In genomic region chr12:115312901-115313300, GRCh38 we compare ENCODE assay signal across 1 cellular context.
TF ChIP-seq lines count a peak whose summit lies in the region.

No MANE protein-coding gene starts in this region.

TF ChIP-seq in HepG2, 621 proteins besides CTCF, POLR2A, EP300 and RAD21 (continued from another document and continues in another):
- TF ChIP-seq AHDC1 (CRISPR knock-in tag; IDR thresholded peaks at IDR 0.05; ENCODE audit: borderline replicate concordance) (no peak), ZNF510 (CRISPR knock-in tag; IDR thresholded peaks at IDR 0.05; ENCODE audit: low read depth) (no peak), MEF2D (CRISPR knock-in tag; IDR thresholded peaks at IDR 0.05) (no peak), ZFP1 (CRISPR knock-in tag; IDR thresholded peaks at IDR 0.05) (no peak), FOXP1 (IDR thresholded peaks at IDR 0.05) (no peak), FOXP1 (CRISPR knock-in tag; IDR thresholded peaks at IDR 0.05) (0 out of 2 replicates have a peak, but pooled peaks have one; percentile 21), FOSL2 (CRISPR knock-in tag; IDR thresholded peaks at IDR 0.05) (peak; percentile 31), ZNF251 (CRISPR knock-in tag; IDR thresholded peaks at IDR 0.05) (no peak), E2F1 (CRISPR knock-in tag; IDR thresholded peaks at IDR 0.05) (no peak), PHF20 (CRISPR knock-in tag; IDR thresholded peaks at IDR 0.05) (no peak), PRDM15 (CRISPR knock-in tag; IDR thresholded peaks at IDR 0.05) (no peak), HNRNPLL (IDR thresholded peaks at IDR 0.05; ENCODE audit: low read depth, low read length, poor library complexity, severe bottlenecking) (no peak), ARID5B (CRISPR knock-in tag; IDR thresholded peaks at IDR 0.05) (peak; percentile 69), PBX3 (CRISPR knock-in tag; IDR thresholded peaks at IDR 0.05; ENCODE audit: borderline replicate concordance) (no peak), HDAC1 (CRISPR knock-in tag; IDR thresholded peaks at IDR 0.05) (no peak), ZSCAN21 (CRISPR knock-in tag; IDR thresholded peaks at IDR 0.05; ENCODE audit: borderline replicate concordance) (no peak), CBX5 (CRISPR knock-in tag; IDR thresholded peaks at IDR 0.05; ENCODE audit: borderline replicate concordance) (no peak), ZNF33A (CRISPR knock-in tag; IDR thresholded peaks at IDR 0.05; ENCODE audit: borderline replicate concordance) (no peak), HCFC1 (IDR thresholded peaks at IDR 0.05; ENCODE audit: low read depth, low read length) (no peak), ZNF800 (CRISPR knock-in tag; IDR thresholded peaks at IDR 0.05) (no peak), MAFF (IDR thresholded peaks at IDR 0.05; ENCODE audit: low read depth, low read length) (peak; percentile 26; the same call in 1 of the 2 replicates), STAT5B (CRISPR knock-in tag; IDR thresholded peaks at IDR 0.05) (no peak), ARNTL (CRISPR knock-in tag; IDR thresholded peaks at IDR 0.05) (no peak), ZNF615 (CRISPR knock-in tag; IDR thresholded peaks at IDR 0.05; ENCODE audit: borderline replicate concordance) (no peak), SOX5 (CRISPR knock-in tag; IDR thresholded peaks at IDR 0.05; ENCODE audit: borderline replicate concordance) (peak; percentile 43; the same call in 1 of the 2 replicates), ELK4 (CRISPR knock-in tag; IDR thresholded peaks at IDR 0.05; ENCODE audit: borderline replicate concordance) (no peak), FOXA3 (CRISPR knock-in tag; IDR thresholded peaks at IDR 0.05) (peak; percentile 49; the same call in 1 of the 2 replicates), CREB1 (IDR thresholded peaks at IDR 0.05) (peak; percentile 45), CREB1 (CRISPR knock-in tag; IDR thresholded peaks at IDR 0.05) (no peak), ZNF3 (CRISPR knock-in tag; IDR thresholded peaks at IDR 0.05) (no peak), ZFP36 (IDR thresholded peaks at IDR 0.05; ENCODE audit: borderline replicate concordance, low read depth, low read length, partially characterized antibody) (no peak), SMARCE1 (IDR thresholded peaks at IDR 0.05; ENCODE audit: borderline replicate concordance) (no peak), KDM4B (CRISPR knock-in tag; IDR thresholded peaks at IDR 0.05) (no peak), ATF4 (CRISPR knock-in tag; IDR thresholded peaks at IDR 0.05) (peak in 1 of 2 experiments; percentile 55; a peak in 2 of 4 replicates), MED1 (CRISPR knock-in tag; IDR thresholded peaks at IDR 0.05) (0 out of 2 replicates have a peak, but pooled peaks have one; percentile 8), TRAFD1 (CRISPR knock-in tag; IDR thresholded peaks at IDR 0.05; ENCODE audit: borderline replicate concordance) (no peak), ZNF343 (CRISPR knock-in tag; IDR thresholded peaks at IDR 0.05) (no peak), ZNF563 (CRISPR knock-in tag; IDR thresholded peaks at IDR 0.05) (no peak), ZNF44 (CRISPR knock-in tag; IDR thresholded peaks at IDR 0.05) (no peak), MIER3 (CRISPR knock-in tag; IDR thresholded peaks at IDR 0.05; ENCODE audit: borderline replicate concordance) (no peak), ZNF460 (CRISPR knock-in tag; IDR thresholded peaks at IDR 0.05; ENCODE audit: borderline replicate concordance) (no peak)
